ENCODE assay signal across 12 cellular contexts in genomic region chr12:104632724-104633181, GRCh38.
DNase-seq lines count a peak whose midpoint lies in the region; ATAC-seq and TF ChIP-seq lines count a peak whose summit lies in the region.
"Had no signal": no experiment of that assay in that cellular context is flagged by ENCODE, and none has a peak within 500 bp of the region (broad histone marks: within the 10 kb centered on the region; RNA-seq: fewer than 3 reads in every experiment).

No MANE protein-coding gene starts in this region.

- no peak overlapping the region for H3K27ac ChIP-seq in AG04450 (ENCODE audit: low read depth, low read length)
- H3K27ac ChIP-seq in CD4-positive, alpha-beta memory T cell (ENCODE audit: low read depth, low read length) = no peak overlapping the region
- no peak overlapping the region for H3K27ac ChIP-seq in PC-3 (ENCODE audit: low read length)

- no peak overlapping the region for H3K4me3 Mint-ChIP-seq in CD4-positive, alpha-beta memory T cell
- H3K4me3 Mint-ChIP-seq: stimulated activated naive CD8-positive, alpha-beta T cell treated with anti-CD3 and anti-CD28 coated beads, Interleukin-15, Interleukin-2, amounts not matched to agents 100 ng/mL and 50 ng/mL, for 24 hours had no signal

- H3K9me2 ChIP-seq in PC-3 (replicated peaks; ENCODE audit: low read length) = no peaks in the 10 kb centered on the region

- no TSS peak for BruUV-seq in PC-3 (replicated peaks; lab: Mats Ljungman, UMichigan)

- H3K79me2 ChIP-seq in PC-3 (ENCODE audit: low read length) = no peaks in the 10 kb centered on the region

- peaks cover 14 to 21% of the 10 kb centered on the region in 2 donors for H3K36me3 Mint-ChIP-seq in CD4-positive, alpha-beta memory T cell

- peaks cover 23% of the 10 kb centered on the region for H3K4me1 ChIP-seq in CD4-positive, alpha-beta memory T cell (ENCODE audit: insufficient read depth, low read length)
- no peaks in the 10 kb centered on the region for H3K4me1 ChIP-seq in PC-3 (ENCODE audit: insufficient read depth, low read length)

- DNase-seq in AG04450 (ENCODE audit: low read depth, low spot score) = peak; percentile 26
- no peak for DNase-seq in CD4-positive, alpha-beta memory T cell
- peak; percentile 42 for DNase-seq in astrocyte of the cerebellum (ENCODE audit: low read depth)
- DNase-seq in myocyte (ENCODE audit: low read depth) = peak; percentile 68
- no peak for DNase-seq in foreskin melanocyte
- no peak for DNase-seq in PC-3
- no peak for DNase-seq in HEK293T (ENCODE audit: extremely low spot score)
- DNase-seq: activated CD4-positive, CD25-positive, alpha-beta regulatory T cell treated with anti-CD3 and anti-CD28 coated beads, Interleukin-2, amount 50 U/mL, for 72 hours; activated gamma-delta T cell; COR-L47 had no signal

- POLR2A ChIA-PET in AG04450 (lab: Yijun Ruan, JAX) (interaction anchor here (0.6 kb wide), 1 partner anchor 175 kb away, joined by 3 read pairs; no protein-coding TSS in a partner anchor), PC-3 (lab: Charles Lee; ENCODE audit: unreplicated experiment) (no interaction called here), HEK293T (lab: Yijun Ruan, JAX) (no interaction called here)
- POLR2A ChIA-PET in CD4-positive, alpha-beta memory T cell (lab: Charles Lee; ENCODE audit: partially characterized antibody) = no interaction called here

- H3K9ac ChIP-seq in PC-3 (ENCODE audit: low read length) = no peak overlapping the region

- H3K27me3 ChIP-seq in AG04450 (ENCODE audit: control insufficient read depth, insufficient read depth, low read length) (no peaks in the 10 kb centered on the region), PC-3 (ENCODE audit: low read length) (no peaks in the 10 kb centered on the region)
- no peaks in the 10 kb centered on the region for H3K27me3 ChIP-seq in CD4-positive, alpha-beta memory T cell (ENCODE audit: insufficient read depth, low read length)

- in situ Hi-C loops in astrocyte of the cerebellum (cut with HindIII; ENCODE audit: low sequenced_read_pairs) = no loop called here

- CTCF ChIA-PET in AG04450 (lab: Charles Lee) (interaction anchor here (0.7 kb wide), 1 partner anchor 1139 kb away, joined by 4 read pairs; no protein-coding TSS in a partner anchor), PC-3 (lab: Charles Lee) (interaction anchor here (0.6 kb wide), 1 partner anchor 33 kb away, joined by 5 read pairs; no protein-coding TSS in a partner anchor), HEK293T (lab: Yijun Ruan, JAX) (interaction anchor here (0.8 kb wide), 1 partner anchor 19 kb away, joined by 3 read pairs; no protein-coding TSS in a partner anchor)
- CTCF ChIA-PET in CD4-positive, alpha-beta memory T cell (lab: Charles Lee; ENCODE audit: partially characterized antibody) = interaction anchor here (1.4 kb wide), 1 partner anchor 176 kb away, joined by 5 read pairs; the partner anchor contains the start of gene CHST11

- peak overlapping the region in 4 of 7 donors; percentile 46 to 84 (median 76) for H3K27ac Mint-ChIP-seq in CD4-positive, alpha-beta memory T cell
- H3K27ac Mint-ChIP-seq: stimulated activated naive CD8-positive, alpha-beta T cell treated with anti-CD3 and anti-CD28 coated beads, Interleukin-15, Interleukin-2, amounts not matched to agents 100 ng/mL and 50 ng/mL, for 24 hours had no signal

- intact Hi-C loops in CD4-positive, alpha-beta memory T cell (cut with micrococcal nuclease) = no loop called here
- intact Hi-C loops in PC-3 (cut with micrococcal nuclease) = no loop called here

- ATAC-seq in PC-3 = no peak
- ATAC-seq in GM18519 (IDR thresholded peaks at IDR 0.05; ENCODE audit: low FRiP score, unreplicated experiment) = no peak

- no peaks in the 10 kb centered on the region for H4K20me1 ChIP-seq in PC-3 (ENCODE audit: low read length)

- no peaks in the 10 kb centered on the region for H3F3A ChIP-seq in PC-3 (ENCODE audit: low read length, unreplicated experiment)

- no peak overlapping the region for H2AFZ ChIP-seq in PC-3 (ENCODE audit: low read length)

- no peaks in the 10 kb centered on the region for H3K27me3 Mint-ChIP-seq in CD4-positive, alpha-beta memory T cell
- H3K27me3 Mint-ChIP-seq: stimulated activated naive CD8-positive, alpha-beta T cell treated with anti-CD3 and anti-CD28 coated beads, Interleukin-15, Interleukin-2, amounts not matched to agents 100 ng/mL and 50 ng/mL, for 24 hours had no signal

- no peak overlapping the region for H3K4me2 ChIP-seq in PC-3 (ENCODE audit: low read length)

- H3K9me3 ChIP-seq in AG04450 (ENCODE audit: control insufficient read depth, insufficient read depth, low read length) (peaks cover 4% of the 10 kb centered on the region; the same call in 1 of the 2 replicates), PC-3 (ENCODE audit: low read length) (no peaks in the 10 kb centered on the region)
- H3K9me3 ChIP-seq in CD4-positive, alpha-beta memory T cell (ENCODE audit: control insufficient read depth in 1 of 2, low read length in 2 of 2) = no peaks in the 10 kb centered on the region

- H3K4me1 Mint-ChIP-seq in CD4-positive, alpha-beta memory T cell = peaks cover 44 to 72% (median 59%) of the 10 kb centered on the region in 4 donors

- no peaks in the 10 kb centered on the region for H3K9me3 Mint-ChIP-seq in CD4-positive, alpha-beta memory T cell
- H3K9me3 Mint-ChIP-seq: stimulated activated naive CD8-positive, alpha-beta T cell treated with anti-CD3 and anti-CD28 coated beads, Interleukin-15, Interleukin-2, amounts not matched to agents 100 ng/mL and 50 ng/mL, for 24 hours had no signal

- TF ChIP-seq CTCF in AG04450 (IDR thresholded peaks at IDR 0.05; ENCODE audit: low read depth, low read length) = no peak
- no peak for TF ChIP-seq CTCF in astrocyte of the cerebellum (IDR thresholded peaks at IDR 0.05; ENCODE audit: low read depth, low read length, missing control alignments)
- no peak for TF ChIP-seq CTCF in PC-3 (conservative IDR thresholded peaks at IDR 0.05; ENCODE audit: low read depth, low read length)

- H3K4me3 ChIP-seq in AG04450 (ENCODE audit: low read depth, low read length) (peak overlapping the region; percentile 12; the same call in 1 of the 2 replicates), astrocyte of the cerebellum (ENCODE audit: low read depth, low read length) (no peak overlapping the region), PC-3 (ENCODE audit: low read length) (no peak overlapping the region)
- no peak overlapping the region for H3K4me3 ChIP-seq in CD4-positive, alpha-beta memory T cell (ENCODE audit: low read length in 2 of 2)

- no peaks in the 10 kb centered on the region for H3K36me3 ChIP-seq in CD4-positive, alpha-beta memory T cell (ENCODE audit: insufficient read depth, low read length)
- H3K36me3 ChIP-seq in PC-3 (ENCODE audit: low read depth, low read length) = no peaks in the 10 kb centered on the region

TF ChIP-seq in HEK293T, 16 proteins besides CTCF, POLR2A, EP300 and RAD21:
- TF ChIP-seq NFRKB (IDR thresholded peaks at IDR 0.05) (no peak), LEF1 (IDR thresholded peaks at IDR 0.05; ENCODE audit: borderline replicate concordance) (no peak), HDGF (IDR thresholded peaks at IDR 0.05; ENCODE audit: borderline replicate concordance) (no peak), TARDBP (IDR thresholded peaks at IDR 0.05) (no peak), SP1 (IDR thresholded peaks at IDR 0.05) (no peak), CTBP1 (IDR thresholded peaks at IDR 0.05; ENCODE audit: borderline replicate concordance) (no peak), ELF4 (IDR thresholded peaks at IDR 0.05) (no peak), FOXM1 (IDR thresholded peaks at IDR 0.05; ENCODE audit: borderline replicate concordance) (no peak), ZNF384 (IDR thresholded peaks at IDR 0.05) (no peak), FOXK2 (IDR thresholded peaks at IDR 0.05) (no peak), L3MBTL2 (conservative IDR thresholded peaks at IDR 0.05) (no peak), BHLHE40 (IDR thresholded peaks at IDR 0.05; ENCODE audit: borderline replicate concordance) (no peak), ARNT (IDR thresholded peaks at IDR 0.05) (no peak)

Comparison
In these comparisons a context has a peak if more than half of its experiments do, and no peak if none do; other contexts are left out.
1. DNase-seq: peak in AG04450 (single experiment), astrocyte of the cerebellum (single experiment) and myocyte (single experiment); none in CD4-positive, alpha-beta memory T cell (0 of 5), foreskin melanocyte (single experiment), PC-3 (single experiment) and HEK293T (single experiment).